ENCODE assay signal across 7 cellular contexts in genomic region chr11:308740-309557, GRCh38. TPM values are rescaled to one million over a fixed set of nuclear protein-coding genes. Genes with fewer than 3 reads are reported as not detected.
DNase-seq lines count a peak whose midpoint lies in the region; FAIRE-seq and TF ChIP-seq lines count a peak whose summit lies in the region.
"Not testable (repeated sequence)": the region's sequence is repeated elsewhere in the genome, so short reads cannot be mapped to it uniquely, and the experiment has no call there.
"Had no signal": no experiment of that assay in that cellular context is flagged by ENCODE, and none has a peak within 500 bp of the region (broad histone marks: within the 10 kb centered on the region; RNA-seq: fewer than 3 reads in every experiment).

No MANE protein-coding gene starts in this region.

- H2BK20ac ChIP-seq in H1 (ENCODE audit: low read length), result 0 out of 2 replicates have a peak overlapping the region, but pooled peaks have one; percentile 72

- TF ChIP-seq EP300 in H1 (IDR thresholded peaks at IDR 0.05; ENCODE audit: borderline replicate concordance in 1 of 2, low read depth in 2 of 2, low read length in 2 of 2), result not testable (repeated sequence)

- not testable (repeated sequence) for H4K20me1 ChIP-seq in H1 (replicated peaks in 1 of 2; ENCODE audit: control insufficient read depth in 1 of 2, insufficient read depth in 2 of 2, low read length in 2 of 2)

- not testable (repeated sequence) for H3K23me2 ChIP-seq in H1 (ENCODE audit: low read depth, low read length)

- not testable (repeated sequence) for H3K27me3 ChIP-seq in AG04450 (ENCODE audit: control insufficient read depth, insufficient read depth, low read length); H1 (replicated peaks in 1 of 4; ENCODE audit: control insufficient read depth in 3 of 4, extremely low read depth in 1 of 4, insufficient read depth in 3 of 4, low read length in 3 of 4); liver (ENCODE audit: control insufficient read depth in 4 of 4, insufficient read depth in 4 of 4, low read length in 3 of 4)

- not testable (repeated sequence) for H3K36me3 Mint-ChIP-seq in activated T-helper 1 cell treated with anti-CD3 and anti-CD28 coated beads, Interleukin-12 subunit alpha, Interleukin-12 subunit beta, Interleukin-2, Interleukin-4 antibody, amounts not matched to agents 30 ng/mL and 10 ng/mL and 1 ng/mL, durations not matched to agents 14 hours and 24 hours and 36 hours (ENCODE audit: low read depth)

- H3K9me3 ChIP-seq in AG04450 (ENCODE audit: control insufficient read depth, insufficient read depth, low read length); H1 (ENCODE audit: insufficient read depth in 2 of 2, low read depth in 1 of 2, low read length in 1 of 2); liver (ENCODE audit: control insufficient read depth in 4 of 4, low read length in 3 of 4): not testable (repeated sequence)

- peak overlapping the region; percentile 92 for H3K4me3 Mint-ChIP-seq in activated T-helper 1 cell treated with anti-CD3 and anti-CD28 coated beads, Interleukin-12 subunit alpha, Interleukin-12 subunit beta, Interleukin-2, Interleukin-4 antibody, amounts not matched to agents 30 ng/mL and 10 ng/mL and 1 ng/mL, durations not matched to agents 14 hours and 24 hours and 36 hours

- POLR2A ChIA-PET in AG04450 (lab: Yijun Ruan, JAX), result not testable (repeated sequence)
- POLR2A ChIA-PET in H1 (lab: Charles Lee; ENCODE audit: partially characterized antibody), result interaction anchor here (0.7 to 1.7 kb wide), 7 partner anchors 7 to 58 kb away, joined by 3 to 6 read pairs (median 4); no protein-coding TSS in a partner anchor

- not testable (repeated sequence) for TF ChIP-seq CTCF in AG04450 (IDR thresholded peaks at IDR 0.05; ENCODE audit: low read depth, low read length); H1 (IDR thresholded peaks at IDR 0.05; ENCODE audit: control extremely low read depth in 1 of 3, insufficient read depth in 1 of 3, low read depth in 1 of 3, low read length in 3 of 3); liver (IDR thresholded peaks at IDR 0.05; ENCODE audit: low read depth, low read length, missing input control)

- not testable (repeated sequence) for H3K14ac ChIP-seq in H1 (ENCODE audit: insufficient read length)

- WGBS in H1 (ENCODE audit: extremely low coverage in 1 of 2, insufficient coverage in 1 of 2, insufficient read length in 1 of 2, insufficient replicate concordance in 2 of 2, low coverage in 1 of 2, low lambda C conversion rate in 2 of 2, missing lambda C conversion rate in 1 of 2), 2 experiments, result 85% methylated on average over 20 of the region's 22 CpGs; no CpG with 5 or more reads in 1 of the 2 experiments
- 20% methylated on average over 22 of the region's 22 CpGs for WGBS in liver

- peak overlapping the region; percentile 80; the same call in 1 of the 2 replicates for H2BK12ac ChIP-seq in H1 (ENCODE audit: low read depth, low read length)

- H2BK5ac ChIP-seq in H1 (ENCODE audit: low read depth, low read length), result not testable (repeated sequence)

- H2BK120ac ChIP-seq in H1 (replicated peaks; ENCODE audit: low read depth, low read length), result not testable (repeated sequence)

- H3K4me1 Mint-ChIP-seq in activated T-helper 1 cell treated with anti-CD3 and anti-CD28 coated beads, Interleukin-12 subunit alpha, Interleukin-12 subunit beta, Interleukin-2, Interleukin-4 antibody, amounts not matched to agents 30 ng/mL and 10 ng/mL and 1 ng/mL, durations not matched to agents 14 hours and 24 hours and 36 hours (ENCODE audit: low read depth), result peaks cover 49% of the 10 kb centered on the region

- H3K18ac ChIP-seq in H1 (ENCODE audit: extremely low read depth, low read length), result not testable (repeated sequence)

- peaks cover 18 to 48% (median 39%) of the 10 kb centered on the region in 4 experiments for H3K4me1 ChIP-seq in H1 (replicated peaks in 1 of 4; ENCODE audit: control insufficient read depth in 3 of 4, insufficient read depth in 4 of 4, low read length in 3 of 4)
- peaks cover 5 to 34% (median 19%) of the 10 kb centered on the region in 4 donors for H3K4me1 ChIP-seq in liver (ENCODE audit: control insufficient read depth in 4 of 4, insufficient read depth in 4 of 4, low read length in 3 of 4)

- H3K79me1 ChIP-seq in H1 (ENCODE audit: low read depth, low read length), result not testable (repeated sequence)

- CTCF ChIA-PET in AG04450 (lab: Charles Lee), result not testable (repeated sequence)
- CTCF ChIA-PET in H1 (lab: Charles Lee; ENCODE audit: partially characterized antibody), result interaction anchor here (0.7 to 2.2 kb wide), 9 partner anchors 8 to 71 kb away, joined by 3 to 7 read pairs (median 4); partner anchors contain the start of gene PSMD13

- not testable (repeated sequence) for H3K9ac ChIP-seq in H1 (replicated peaks in 1 of 4; ENCODE audit: extremely low read depth in 1 of 4, low read depth in 3 of 4, low read length in 3 of 4)
- H3K9ac ChIP-seq in liver (ENCODE audit: low read depth in 1 of 2, low read length in 2 of 2), result peak overlapping the region; percentile 76 to 95

- TF ChIP-seq POLR2A in H1 (IDR thresholded peaks at IDR 0.05; ENCODE audit: control extremely low read depth in 1 of 2, low read depth in 2 of 2, low read length in 2 of 2), result not testable (repeated sequence)

- H3K27ac Mint-ChIP-seq in activated T-helper 1 cell treated with anti-CD3 and anti-CD28 coated beads, Interleukin-12 subunit alpha, Interleukin-12 subunit beta, Interleukin-2, Interleukin-4 antibody, amounts not matched to agents 30 ng/mL and 10 ng/mL and 1 ng/mL, durations not matched to agents 14 hours and 24 hours and 36 hours, result peak overlapping the region; percentile 95

- H3K9me3 Mint-ChIP-seq in activated T-helper 1 cell treated with anti-CD3 and anti-CD28 coated beads, Interleukin-12 subunit alpha, Interleukin-12 subunit beta, Interleukin-2, Interleukin-4 antibody, amounts not matched to agents 30 ng/mL and 10 ng/mL and 1 ng/mL, durations not matched to agents 14 hours and 24 hours and 36 hours, result not testable (repeated sequence)

- not testable (repeated sequence) for H3K36me3 ChIP-seq in H1 (ENCODE audit: control insufficient read depth in 2 of 4, insufficient read depth in 4 of 4, low read length in 3 of 4); liver (ENCODE audit: control insufficient read depth in 4 of 4, insufficient read depth in 3 of 4, low read depth in 1 of 4, low read length in 3 of 4)

- FAIRE-seq in H1 (lab: Jason Lieb, UNC), result not testable (repeated sequence)

- not testable (repeated sequence) for H4K8ac ChIP-seq in H1 (ENCODE audit: extremely low read depth, insufficient read depth, low read length)

- not testable (repeated sequence) for H2BK15ac ChIP-seq in H1 (ENCODE audit: low read length)

- not testable (repeated sequence) for TF ChIP-seq RAD21 in H1 (IDR thresholded peaks at IDR 0.05 in 1 of 2, conservative IDR thresholded peaks at IDR 0.05 in 1 of 2; ENCODE audit: low read depth in 2 of 2, low read length in 2 of 2); liver (IDR thresholded peaks at IDR 0.05)

- H4K5ac ChIP-seq in H1 (ENCODE audit: insufficient read length, low read depth, low read length), result not testable (repeated sequence)

- not testable (repeated sequence) for H2AFZ ChIP-seq in H1 (ENCODE audit: low read length)

- not testable (repeated sequence) for H3K27me3 Mint-ChIP-seq in activated T-helper 1 cell treated with anti-CD3 and anti-CD28 coated beads, Interleukin-12 subunit alpha, Interleukin-12 subunit beta, Interleukin-2, Interleukin-4 antibody, amounts not matched to agents 30 ng/mL and 10 ng/mL and 1 ng/mL, durations not matched to agents 14 hours and 24 hours and 36 hours (ENCODE audit: insufficient read depth)

- not testable (repeated sequence) for H3K4ac ChIP-seq in H1 (replicated peaks; ENCODE audit: insufficient read length, low read depth, low read length)

- H3K27ac ChIP-seq in AG04450 (ENCODE audit: low read depth, low read length), result peak overlapping the region; percentile 39
- not testable (repeated sequence) for H3K27ac ChIP-seq in H1 (ENCODE audit: low read depth, low read length)
- H3K27ac ChIP-seq in liver (ENCODE audit: low read depth in 1 of 2, low read length in 2 of 2), result peak overlapping the region; percentile 82 to 92

- intact Hi-C loops in activated T-helper 1 cell treated with anti-CD3 and anti-CD28 coated beads, Interleukin-12 subunit alpha, Interleukin-12 subunit beta, Interleukin-2, Interleukin-4 antibody, amounts not matched to agents 30 ng/mL and 10 ng/mL and 1 ng/mL, durations not matched to agents 14 hours and 24 hours and 36 hours (cut with micrococcal nuclease), result loop anchor here (2.0 to 5.0 kb wide), 5 partner anchors 20 to 208 kb away; partner anchors contain the start of gene PGGHG

- not testable (repeated sequence) for H3K56ac ChIP-seq in H1 (replicated peaks; ENCODE audit: insufficient read length, low read depth, low read length)

- DNase-seq in AG04450 (ENCODE audit: low read depth, low spot score); activated T-helper 1 cell treated with anti-CD3 and anti-CD28 coated beads, Interleukin-12 subunit alpha, Interleukin-12 subunit beta, Interleukin-2, Interleukin-4 antibody, amounts not matched to agents 30 ng/mL and 10 ng/mL and 1 ng/mL, durations not matched to agents 14 hours and 24 hours and 36 hours (ENCODE audit: low spot score); H1 (ENCODE audit: low read depth in 1 of 2, low spot score in 2 of 2); skeletal muscle cell (ENCODE audit: low read depth): not testable (repeated sequence)
- peak; percentile 75 for DNase-seq in LoVo (ENCODE audit: low spot score)

- peak overlapping the region; percentile 90; the same call in 1 of the 2 replicates for H2AK5ac ChIP-seq in H1 (ENCODE audit: low read depth, low read length)

- H3K4me3 ChIP-seq in AG04450 (ENCODE audit: low read depth, low read length), result peak overlapping the region; percentile 62
- peak overlapping the region in 3 of 4 experiments; percentile 6 to 39 (median 10); a peak in 4 of 8 replicates for H3K4me3 ChIP-seq in H1 (ENCODE audit: extremely low read depth in 1 of 4, insufficient read depth in 2 of 4, low read depth in 3 of 4, low read length in 4 of 4)
- H3K4me3 ChIP-seq in liver (ENCODE audit: low read depth in 1 of 3, low read length in 3 of 3), result peak overlapping the region; percentile 54 to 92 (median 85)
- peak overlapping the region; percentile 53 for H3K4me3 ChIP-seq in skeletal muscle cell (ENCODE audit: low read depth, low read length)

- H4K91ac ChIP-seq in H1 (replicated peaks; ENCODE audit: insufficient read length, low read length), result peak overlapping the region; percentile 25

- not testable (repeated sequence) for H3K23ac ChIP-seq in H1 (ENCODE audit: insufficient read length)

- H3K4me2 ChIP-seq in H1 (ENCODE audit: insufficient read depth in 1 of 2, low read depth in 2 of 2, low read length in 2 of 2), result peak overlapping the region; percentile 56 to 57

- H3K79me2 ChIP-seq in H1 (ENCODE audit: control insufficient read depth in 1 of 2, insufficient read depth in 2 of 2, low read length in 2 of 2), result not testable (repeated sequence)

RNA-seq across cellular contexts. Expression of gene IFITM2, which starts 1.3 kb away (rescaled TPM):
- polyA plus RNA-seq in AG04450 (2011; rRNA removed) (219 and 367 TPM in 2 replicates), H1 (2011; rRNA removed) (764 and 902 TPM in 2 replicates), liver (1,000 to 10,000 TPM in 1 of 2 donors, 100 to 1,000 TPM in 1; 759 to 1,441 TPM)
- 189 and 258 TPM in 2 replicates for polyA minus RNA-seq in AG04450 (2011; rRNA and poly(A)+ RNA removed)
- 494 and 521 TPM in 2 replicates for total RNA-seq in activated T-helper 1 cell treated with anti-CD3 and anti-CD28 coated beads, Interleukin-12 subunit alpha, Interleukin-12 subunit beta, Interleukin-2, Interleukin-4 antibody, amounts not matched to agents 30 ng/mL and 10 ng/mL and 1 ng/mL, durations not matched to agents 14 hours and 24 hours and 36 hours
- 363 and 399 TPM in 2 replicates for total RNA-seq in H1 (2021; fragmentation: NEBNext Ultra II Directional; extraction: Animal tissue kit (Norgen Biotek cat#: 25700))
- polyA plus RNA-seq in H1 (2011; cell fraction: cytosol; rRNA removed), result 381 TPM
- polyA plus RNA-seq in H1 (2011; cell fraction: nucleus; rRNA removed), result 326 TPM
- polyA plus RNA-seq in H1 (2012, experiment 1 of 2), result 487 to 716 TPM (median 624 TPM) in 4 replicates
- 666 TPM for polyA plus RNA-seq in H1 (2012, experiment 2 of 2)
- 1,170 TPM for polyA plus RNA-seq in H1 (2013, experiment 1 of 2)
- polyA plus RNA-seq in H1 (2013, experiment 2 of 2), result 1,490 TPM
- polyA minus RNA-seq in H1 (2011; rRNA and poly(A)+ RNA removed), result 220 and 246 TPM in 2 replicates
- 86.5 TPM for polyA minus RNA-seq in H1 (2011; cell fraction: cytosol; rRNA and poly(A)+ RNA removed)
- polyA minus RNA-seq in H1 (2011; cell fraction: nucleus; rRNA and poly(A)+ RNA removed), result 58.9 TPM
- total RNA-seq in liver, result 10 to 100 TPM in 1 of 2 donors, 1 to 10 TPM in 1; 8.5 to 49.0 TPM

RNA-seq across cellular contexts. Expression of gene IFITM1, which starts 4.9 kb away (rescaled TPM):
- polyA plus RNA-seq in AG04450 (2011; rRNA removed) (62.1 and 81.6 TPM in 2 replicates), H1 (2011; rRNA removed) (1,464 and 1,887 TPM in 2 replicates), liver (100 to 1,000 TPM in 1 of 2 donors, 10 to 100 TPM in 1; 96.0 to 113 TPM)
- 50.6 and 68.9 TPM in 2 replicates for polyA minus RNA-seq in AG04450 (2011; rRNA and poly(A)+ RNA removed)
- 208 and 214 TPM in 2 replicates for total RNA-seq in activated T-helper 1 cell treated with anti-CD3 and anti-CD28 coated beads, Interleukin-12 subunit alpha, Interleukin-12 subunit beta, Interleukin-2, Interleukin-4 antibody, amounts not matched to agents 30 ng/mL and 10 ng/mL and 1 ng/mL, durations not matched to agents 14 hours and 24 hours and 36 hours
- 394 and 417 TPM in 2 replicates for total RNA-seq in H1 (2021; fragmentation: NEBNext Ultra II Directional; extraction: Animal tissue kit (Norgen Biotek cat#: 25700))
- polyA plus RNA-seq in H1 (2011; cell fraction: cytosol; rRNA removed), result 1,079 TPM
- 974 TPM for polyA plus RNA-seq in H1 (2011; cell fraction: nucleus; rRNA removed)
- 247 to 559 TPM (median 446 TPM) in 4 replicates for polyA plus RNA-seq in H1 (2012, experiment 1 of 2)
- 534 TPM for polyA plus RNA-seq in H1 (2012, experiment 2 of 2)
- 788 TPM for polyA plus RNA-seq in H1 (2013, experiment 1 of 2)
- 902 TPM for polyA plus RNA-seq in H1 (2013, experiment 2 of 2)
- polyA minus RNA-seq in H1 (2011; rRNA and poly(A)+ RNA removed), result 336 and 605 TPM in 2 replicates
- 285 TPM for polyA minus RNA-seq in H1 (2011; cell fraction: cytosol; rRNA and poly(A)+ RNA removed)
- polyA minus RNA-seq in H1 (2011; cell fraction: nucleus; rRNA and poly(A)+ RNA removed), result 204 TPM
- 10 to 100 TPM; 12.6 to 37.4 TPM for total RNA-seq in liver

RNA-seq across cellular contexts. Expression of gene IFITM5, which starts 9.6 kb away (rescaled TPM):
- polyA plus RNA-seq in AG04450 (2011; rRNA removed) (not detected in 2 replicates), H1 (2011; rRNA removed) (0.50 TPM in 1 of 2 replicates, not detected in the other), liver (not detected)
- not detected in 2 replicates for polyA minus RNA-seq in AG04450 (2011; rRNA and poly(A)+ RNA removed)
- total RNA-seq in activated T-helper 1 cell treated with anti-CD3 and anti-CD28 coated beads, Interleukin-12 subunit alpha, Interleukin-12 subunit beta, Interleukin-2, Interleukin-4 antibody, amounts not matched to agents 30 ng/mL and 10 ng/mL and 1 ng/mL, durations not matched to agents 14 hours and 24 hours and 36 hours, result not detected in 2 replicates
- total RNA-seq in H1 (2021; fragmentation: NEBNext Ultra II Directional; extraction: Animal tissue kit (Norgen Biotek cat#: 25700)), result not detected in 2 replicates
- 0.21 TPM for polyA plus RNA-seq in H1 (2011; cell fraction: cytosol; rRNA removed)
- polyA plus RNA-seq in H1 (2011; cell fraction: nucleus; rRNA removed), result 0.30 TPM
- 0.33 TPM in 1 of 4 replicates, not detected in the others for polyA plus RNA-seq in H1 (2012, experiment 1 of 2)
- not detected for polyA plus RNA-seq in H1 (2012, experiment 2 of 2)
- 0.26 TPM for polyA plus RNA-seq in H1 (2013, experiment 1 of 2)
- 0.11 TPM for polyA plus RNA-seq in H1 (2013, experiment 2 of 2)
- polyA minus RNA-seq in H1 (2011; rRNA and poly(A)+ RNA removed), result not detected in 2 replicates
- polyA minus RNA-seq in H1 (2011; cell fraction: cytosol; rRNA and poly(A)+ RNA removed), result not detected
- not detected for polyA minus RNA-seq in H1 (2011; cell fraction: nucleus; rRNA and poly(A)+ RNA removed)
- not detected for total RNA-seq in liver
- total RNA-seq: mesenteric fat pad had no signal

RNA-seq across cellular contexts. Expression of gene IFITM3, which starts 11.7 kb away (rescaled TPM):
- polyA plus RNA-seq in AG04450 (2011; rRNA removed), result 426 and 760 TPM in 2 replicates
- polyA minus RNA-seq in AG04450 (2011; rRNA and poly(A)+ RNA removed), result 529 and 721 TPM in 2 replicates
- total RNA-seq in activated T-helper 1 cell treated with anti-CD3 and anti-CD28 coated beads, Interleukin-12 subunit alpha, Interleukin-12 subunit beta, Interleukin-2, Interleukin-4 antibody, amounts not matched to agents 30 ng/mL and 10 ng/mL and 1 ng/mL, durations not matched to agents 14 hours and 24 hours and 36 hours, result 3.6 and 4.6 TPM in 2 replicates
- 230 and 238 TPM in 2 replicates for total RNA-seq in H1 (2021; fragmentation: NEBNext Ultra II Directional; extraction: Animal tissue kit (Norgen Biotek cat#: 25700))
- polyA plus RNA-seq in H1 (2011; rRNA removed), result 666 and 779 TPM in 2 replicates
- 365 TPM for polyA plus RNA-seq in H1 (2011; cell fraction: cytosol; rRNA removed)
- 320 TPM for polyA plus RNA-seq in H1 (2011; cell fraction: nucleus; rRNA removed)
- polyA plus RNA-seq in H1 (2012, experiment 1 of 2), result 512 to 625 TPM (median 570 TPM) in 4 replicates
- polyA plus RNA-seq in H1 (2012, experiment 2 of 2), result 529 TPM
- polyA plus RNA-seq in H1 (2013, experiment 1 of 2), result 497 TPM
- 568 TPM for polyA plus RNA-seq in H1 (2013, experiment 2 of 2)
- 133 and 217 TPM in 2 replicates for polyA minus RNA-seq in H1 (2011; rRNA and poly(A)+ RNA removed)
- polyA minus RNA-seq in H1 (2011; cell fraction: cytosol; rRNA and poly(A)+ RNA removed), result 219 TPM
- polyA minus RNA-seq in H1 (2011; cell fraction: nucleus; rRNA and poly(A)+ RNA removed), result 99.5 TPM
- 100 to 1,000 TPM in 1 of 2 donors, 10 to 100 TPM in 1; 48.6 to 105 TPM for total RNA-seq in liver
- polyA plus RNA-seq in liver, result 1,000 to 10,000 TPM; 2,070 to 2,255 TPM

RNA-seq across cellular contexts. Expression of gene PGGHG, which starts 20.0 kb away (rescaled TPM):
- polyA plus RNA-seq in AG04450 (2011; rRNA removed) (4.0 and 5.2 TPM in 2 replicates), H1 (2011; rRNA removed) (34.8 and 61.4 TPM in 2 replicates), liver (1 to 10 TPM; 5.4 to 9.6 TPM)
- 1.9 and 2.6 TPM in 2 replicates for polyA minus RNA-seq in AG04450 (2011; rRNA and poly(A)+ RNA removed)
- 164 and 167 TPM in 2 replicates for total RNA-seq in activated T-helper 1 cell treated with anti-CD3 and anti-CD28 coated beads, Interleukin-12 subunit alpha, Interleukin-12 subunit beta, Interleukin-2, Interleukin-4 antibody, amounts not matched to agents 30 ng/mL and 10 ng/mL and 1 ng/mL, durations not matched to agents 14 hours and 24 hours and 36 hours
- 52.9 and 60.7 TPM in 2 replicates for total RNA-seq in H1 (2021; fragmentation: NEBNext Ultra II Directional; extraction: Animal tissue kit (Norgen Biotek cat#: 25700))
- 56.3 TPM for polyA plus RNA-seq in H1 (2011; cell fraction: cytosol; rRNA removed)
- 681 TPM for polyA plus RNA-seq in H1 (2011; cell fraction: nucleus; rRNA removed)
- polyA plus RNA-seq in H1 (2012, experiment 1 of 2), result 50.3 to 86.1 TPM (median 73.3 TPM) in 4 replicates
- polyA plus RNA-seq in H1 (2012, experiment 2 of 2), result 36.1 TPM
- 44.0 TPM for polyA plus RNA-seq in H1 (2013, experiment 1 of 2)
- polyA plus RNA-seq in H1 (2013, experiment 2 of 2), result 38.3 TPM
- polyA minus RNA-seq in H1 (2011; rRNA and poly(A)+ RNA removed), result 8.6 and 10.8 TPM in 2 replicates
- 17.0 TPM for polyA minus RNA-seq in H1 (2011; cell fraction: cytosol; rRNA and poly(A)+ RNA removed)
- 53.3 TPM for polyA minus RNA-seq in H1 (2011; cell fraction: nucleus; rRNA and poly(A)+ RNA removed)
- 10 to 100 TPM in 1 of 2 donors, 1 to 10 TPM in 1; 1.3 to 11.4 TPM for total RNA-seq in liver

Comparison
In these comparisons a context has a peak if more than half of its experiments do, and no peak if none do; other contexts are left out.
1. H3K4me3 ChIP-seq: peak in every context shown above with its lines; median percentile 85 in liver; 62 in AG04450; 53 in skeletal muscle cell; 10 in H1.